In the genomic region with DNA sequence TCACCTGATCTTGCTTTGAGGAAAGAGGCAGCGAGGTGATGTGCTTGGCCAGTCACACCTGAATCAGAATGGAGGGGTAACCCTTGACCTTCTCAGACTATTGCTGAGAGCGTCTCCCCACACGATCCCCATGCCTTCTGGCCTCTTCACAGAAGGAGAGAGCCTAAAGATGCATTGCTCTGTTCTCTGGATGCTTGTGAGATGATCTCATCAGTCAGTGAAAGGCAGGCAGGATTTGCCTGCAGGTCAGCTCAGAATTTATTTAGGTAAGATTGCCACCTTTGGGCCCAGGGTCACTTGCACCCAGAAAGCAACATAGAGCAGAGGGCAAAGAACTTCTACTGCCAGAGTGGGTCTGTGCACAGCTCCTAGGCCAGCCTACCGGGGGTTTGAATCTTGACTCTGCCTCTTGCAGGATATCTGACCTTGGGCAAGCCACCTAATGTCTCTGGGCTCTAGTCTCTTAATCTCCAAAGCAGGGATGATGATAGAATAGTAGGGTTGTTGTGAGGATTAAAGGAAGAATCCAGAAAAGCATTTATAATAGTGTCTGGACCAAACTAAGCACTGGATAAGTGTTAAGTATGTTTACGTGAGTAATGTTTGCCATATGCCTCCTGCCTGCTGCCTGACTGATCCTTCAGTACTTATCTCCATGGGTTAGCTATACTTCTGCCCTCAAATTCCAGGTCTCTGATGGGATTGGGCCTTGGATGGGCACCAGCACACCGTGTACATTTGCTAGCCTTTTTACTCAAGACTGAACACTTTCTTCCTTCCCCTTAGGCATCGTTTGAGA, we compare ENCODE assay signal across 22 cellular contexts. TPM values are rescaled to one million over a fixed set of nuclear protein-coding genes. Genes with fewer than 3 reads are reported as not detected.
DNase-seq lines count a peak whose midpoint lies in the region; ATAC-seq, FAIRE-seq and TF ChIP-seq lines count a peak whose summit lies in the region.
"Had no signal": no experiment of that assay in that cellular context is flagged by ENCODE, and none has a peak within 500 bp of the region (broad histone marks: within the 10 kb centered on the region; RNA-seq: fewer than 3 reads in every experiment).

No MANE protein-coding gene starts in this region.

- H2AFZ ChIP-seq in Karpas-422 (ENCODE audit: low read length) = no peak overlapping the region

- H3K4me1 ChIP-seq in NT2/D1 (ENCODE audit: insufficient read depth, insufficient read length) (peaks cover 5% of the 10 kb centered on the region), Karpas-422 (ENCODE audit: low read length) (no peaks in the 10 kb centered on the region)
- H3K4me1 ChIP-seq: adrenal gland had no signal

- no peaks in the 10 kb centered on the region for H3K79me2 ChIP-seq in Karpas-422 (ENCODE audit: low read length)

- no peak overlapping the region for H3K9ac ChIP-seq in NT2/D1 (ENCODE audit: insufficient read length, low read depth)
- no peak overlapping the region for H3K9ac ChIP-seq in Karpas-422 (ENCODE audit: low read length)

- no peak overlapping the region for H3K27ac ChIP-seq in Karpas-422 (ENCODE audit: low read length)
- H3K27ac ChIP-seq: adrenal gland, brain microvascular endothelial cell, upper lobe of left lung had no signal

- no peak for ATAC-seq in GM21717 (IDR thresholded peaks at IDR 0.05; ENCODE audit: unreplicated experiment)
- ATAC-seq: activated CD8-positive, alpha-beta memory T cell treated with anti-CD3 and anti-CD28 coated beads, Interleukin-2, amount 10 ng/mL, durations not matched to agents 7 days and 5 days; activated T-cell treated with anti-CD3 and anti-CD28 coated beads, Interleukin-2, amount 50 U/mL, for 72 hours; right cardiac atrium had no signal

- no peaks in the 10 kb centered on the region for H3K36me3 ChIP-seq in H7 (replicated peaks; ENCODE audit: control insufficient read depth, insufficient read depth, low read length)
- no peaks in the 10 kb centered on the region for H3K36me3 ChIP-seq in NT2/D1 (ENCODE audit: insufficient read depth, insufficient read length, low read length)
- no peaks in the 10 kb centered on the region for H3K36me3 ChIP-seq in Karpas-422 (ENCODE audit: insufficient read depth, low read length)
- H3K36me3 ChIP-seq: adrenal gland, brain microvascular endothelial cell, upper lobe of left lung had no signal

- H3K9me2 ChIP-seq in Karpas-422 (replicated peaks; ENCODE audit: insufficient read depth, low read length) = no peaks in the 10 kb centered on the region

- TF ChIP-seq POLR2A in H54 (IDR thresholded peaks at IDR 0.05; ENCODE audit: low read depth, low read length) = no peak

- no peak for FAIRE-seq in H54 (lab: Jason Lieb, UNC)
- FAIRE-seq: endothelial cell of umbilical vein had no signal

- peak; percentile 61 for DNase-seq in H7
- DNase-seq in NT2/D1 (ENCODE audit: low read depth, low spot score) = peak; percentile 28
- peak; percentile 40 for DNase-seq in iPS DF 19.7 (ENCODE audit: low read depth, low spot score)
- no peak for DNase-seq in H54 (ENCODE audit: insufficient read length, low spot score)
- no peak for DNase-seq in Karpas-422
- no peak for DNase-seq in activated T-cell treated with anti-CD3 and anti-CD28 coated beads, Interleukin-2, amount 50 U/mL, for 48 hours
- DNase-seq: activated CD8-positive, alpha-beta memory T cell treated with anti-CD3 and anti-CD28 coated beads, Interleukin-2, amount 10 ng/mL, durations not matched to agents 7 days and 5 days; activated naive CD4-positive, alpha-beta T cell treated with Interleukin-2 at 50 U/mL for 16 hours; activated T-cell treated with anti-CD3 and anti-CD28 coated beads, Interleukin-2, amount 50 U/mL, for 72 hours; adrenal gland; brain microvascular endothelial cell; NCI-H1092 treated with DMSO at 0.1 percent for 48 hours; NCI-H1930; right cardiac atrium; stimulated activated CD4-positive, alpha-beta T cell treated with anti-CD3 and anti-CD28 coated beads, Interleukin-12 subunit alpha, Interleukin-12 subunit beta, amount 100 ng/mL, for 4 hours; stimulated activated CD4-positive, alpha-beta T cell treated with anti-CD3 and anti-CD28 coated beads, Interleukin-4, amount 100 ng/mL, for 1 hour; T1000; upper lobe of left lung had no signal

- H4K20me1 ChIP-seq in Karpas-422 (ENCODE audit: insufficient read depth, low read depth, low read length) = no peaks in the 10 kb centered on the region

- H3K9me3 ChIP-seq in NT2/D1 (ENCODE audit: insufficient read depth, low read length) = no peaks in the 10 kb centered on the region
- no peaks in the 10 kb centered on the region for H3K9me3 ChIP-seq in Karpas-422 (ENCODE audit: low read length)
- H3K9me3 ChIP-seq: adrenal gland, upper lobe of left lung had no signal

- H3K4me3 ChIP-seq in H7 (ENCODE audit: insufficient read depth, low read depth, low read length) = no peak overlapping the region
- H3K4me3 ChIP-seq in NT2/D1 (ENCODE audit: insufficient read length, low read depth) = no peak overlapping the region
- no peak overlapping the region for H3K4me3 ChIP-seq in Karpas-422 (ENCODE audit: low read length)
- H3K4me3 ChIP-seq: adrenal gland, lung, upper lobe of left lung had no signal

- no peak overlapping the region for H3K4me2 ChIP-seq in Karpas-422 (ENCODE audit: low read depth, low read length, poor library complexity, severe bottlenecking)

- H3K27me3 ChIP-seq in H7 (ENCODE audit: control insufficient read depth, insufficient read depth, low read length) (no peaks in the 10 kb centered on the region), NT2/D1 (ENCODE audit: insufficient read depth, insufficient read length) (no peaks in the 10 kb centered on the region), Karpas-422 (ENCODE audit: low read length) (no peaks in the 10 kb centered on the region)
- H3K27me3 ChIP-seq: adrenal gland, brain microvascular endothelial cell, upper lobe of left lung had no signal

RNA-seq across cellular contexts. Expression of gene FLT1, which starts 8.5 kb away (rescaled TPM):
- total RNA-seq in H7 (2014; rRNA removed; shearing (Covaris generic)) = 55.3 and 59.4 TPM in 2 replicates
- not detected in 2 replicates for total RNA-seq in Karpas-422 (2014; rRNA removed; shearing (Covaris generic); ENCODE audit: low replicate concordance)
- total RNA-seq: neural crest cell had no signal

Comparison
In these comparisons a context has a peak if more than half of its experiments do, and no peak if none do; other contexts are left out.
1. DNase-seq: peak in H7 (single experiment), NT2/D1 (single experiment) and iPS DF 19.7 (single experiment); none in H54 (single experiment), Karpas-422 (single experiment) and activated T-cell treated with anti-CD3 and anti-CD28 coated beads, Interleukin-2, amount 50 U/mL, for 48 hours (0 of 2).
2. RNA of gene FLT1, which starts 8.5 kb away (total RNA-seq): 55.3 to 59.4 TPM in H7; not detected in Karpas-422; every median in the first group is over 10 times any median in the second.